Comparison of ENCODE assay signal across 18 cellular contexts in the genomic region with DNA sequence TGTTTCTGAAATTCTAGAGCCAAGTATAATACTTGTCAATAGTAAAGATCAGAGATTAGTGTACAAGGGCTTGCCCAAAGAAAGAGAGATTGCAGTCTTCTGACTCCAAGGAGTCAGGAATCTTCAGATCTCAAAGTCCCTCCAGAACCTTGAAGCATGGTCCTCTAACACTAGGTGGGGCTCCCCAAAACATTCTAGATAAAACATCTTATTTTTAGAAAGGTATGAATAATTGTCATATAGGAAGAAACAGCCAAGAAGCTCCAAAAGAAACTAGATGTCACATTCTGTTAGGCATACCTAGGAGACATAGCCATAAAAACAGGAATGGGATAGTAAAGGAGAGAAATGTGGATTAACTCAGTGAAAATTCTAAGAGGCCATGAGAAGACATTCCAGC. TPM values are rescaled to one million over a fixed set of nuclear protein-coding genes. Genes with fewer than 3 reads are reported as not detected.
A peak's percentile ranks its signal among the peaks of the same experiment; 100 is the strongest.
DNase-seq lines count a peak whose midpoint lies in the region; ATAC-seq and TF ChIP-seq lines count a peak whose summit lies in the region.
"Had no signal": no experiment of that assay in that cellular context is flagged by ENCODE, and none has a peak within 500 bp of the region (broad histone marks: within the 10 kb centered on the region; RNA-seq: fewer than 3 reads in every experiment).

No MANE protein-coding gene starts in this region.

- no peaks in the 10 kb centered on the region for H3K79me2 ChIP-seq in GM23248 (ENCODE audit: insufficient read depth)

- no peak overlapping the region for H3K4me2 ChIP-seq in GM23248 (ENCODE audit: unreplicated experiment)

- H4K20me1 ChIP-seq in GM23248 (ENCODE audit: insufficient read depth): no peaks in the 10 kb centered on the region

- H3K9ac ChIP-seq in GM23248: no peak overlapping the region

- H3K4me3 ChIP-seq in BJ (ENCODE audit: low read depth, low read length) (no peak overlapping the region), GM23248 (no peak overlapping the region), fibroblast of the aortic adventitia (ENCODE audit: low read depth, low read length) (no peak overlapping the region)
- H3K4me3 ChIP-seq: psoas muscle had no signal

- DNase-seq in BJ (ENCODE audit: low read depth): no peak
- peak; percentile 51 for DNase-seq in GM23248
- peak; percentile 15 for DNase-seq in RKO (ENCODE audit: low spot score)
- peak; percentile 36 for DNase-seq in fibroblast of the aortic adventitia (ENCODE audit: low read depth)
- DNase-seq in NK-92 (lab: John Stamatoyannopoulos, UW; ENCODE audit: unreplicated experiment): no peak
- no peak for DNase-seq in Ammon's horn (ENCODE audit: low spot score)
- no peak for DNase-seq in NCI-H1436 treated with DMSO at 0.1 percent for 48 hours (lab: John Stamatoyannopoulos, UW)
- DNase-seq: activated CD4-positive, alpha-beta memory T cell treated with anti-CD3 and anti-CD28 coated beads for 36 hours; activated T-cell treated with anti-CD3 and anti-CD28 coated beads, Interleukin-2, amount 50 U/mL, for 24 hours; NCI-H82; psoas muscle; RPMI8226; T-helper 1 cell had no signal

- H3K4me1 ChIP-seq in GM23248 (ENCODE audit: insufficient read depth): no peaks in the 10 kb centered on the region
- H3K4me1 ChIP-seq: psoas muscle had no signal

- no peak for ATAC-seq in GM19452 (IDR thresholded peaks at IDR 0.05; ENCODE audit: unreplicated experiment)
- ATAC-seq: activated naive CD4-positive, alpha-beta T cell treated with anti-CD3 and anti-CD28 coated beads, Interleukin-2, amount 50 U/mL, for 72 hours; psoas muscle had no signal

- TF ChIP-seq CTCF in BJ (IDR thresholded peaks at IDR 0.05; ENCODE audit: insufficient read depth, low read depth, low read length) (peak; percentile 27; the same call in 1 of the 2 replicates), fibroblast of the aortic adventitia (IDR thresholded peaks at IDR 0.05; ENCODE audit: insufficient read depth, low read length) (peak; percentile 39)

- POLR2A ChIA-PET in BJ (lab: Charles Lee): no interaction called here

- H3K36me3 ChIP-seq in BJ (ENCODE audit: control insufficient read depth, insufficient read depth, low read length) (no peaks in the 10 kb centered on the region), GM23248 (ENCODE audit: low read depth) (no peaks in the 10 kb centered on the region)

- no peaks in the 10 kb centered on the region for H3F3A ChIP-seq in GM23248 (ENCODE audit: insufficient read depth)

- in situ Hi-C loops in GM23248 (cut with MboI): loop anchor here (25.0 kb wide), 1 partner anchor 587 kb away; no protein-coding TSS in a partner anchor

- CTCF ChIA-PET in BJ (lab: Yijun Ruan, JAX): interaction anchor here (1.1 to 1.8 kb wide), 3 partner anchors 12 to 163 kb away, joined by 3 to 5 read pairs (median 3); no protein-coding TSS in a partner anchor

- no peak overlapping the region for H3K27ac ChIP-seq in GM23248
- H3K27ac ChIP-seq: psoas muscle had no signal

- no peak overlapping the region for H2AFZ ChIP-seq in GM23248

- H3K27me3 ChIP-seq in BJ (ENCODE audit: control insufficient read depth, insufficient read depth, low read length) (no peaks in the 10 kb centered on the region), GM23248 (replicated peaks; ENCODE audit: insufficient read depth) (no peaks in the 10 kb centered on the region)

- no peaks in the 10 kb centered on the region for H3K9me3 ChIP-seq in GM23248 (ENCODE audit: low read depth)
- H3K9me3 ChIP-seq: psoas muscle had no signal

- no peaks in the 10 kb centered on the region for H3K9me2 ChIP-seq in GM23248 (ENCODE audit: insufficient read depth)

RNA-seq across cellular contexts. Expression of a gene that starts 10.7 kb away (rescaled TPM):
- polyA plus RNA-seq in BJ (2011; rRNA removed) (not detected in 2 replicates), GM23248 (2016; fragmentation: Nextera tagmentation; extraction: Ambion mirVana) (0.09 and 0.18 TPM in 2 replicates)
- polyA minus RNA-seq in BJ (2011; rRNA and poly(A)+ RNA removed): not detected in 2 replicates
- 0.25 and 0.32 TPM in 2 replicates for total RNA-seq in GM23248 (2014; rRNA removed; shearing (Covaris generic))
- total RNA-seq in fibroblast of the aortic adventitia (ENCODE audit: low replicate concordance): not detected in 2 replicates
- total RNA-seq: activated CD4-positive, alpha-beta memory T cell treated with anti-CD3 and anti-CD28 coated beads for 36 hours; activated naive CD4-positive, alpha-beta T cell treated with anti-CD3 and anti-CD28 coated beads, Interleukin-2, amount 50 U/mL, for 72 hours; temporal lobe had no signal
- polyA plus RNA-seq: keratinocyte, neural cell had no signal

RNA-seq across cellular contexts. Expression of a gene that starts 36.7 kb away (rescaled TPM):
- polyA plus RNA-seq in BJ (2011; rRNA removed): 223 and 393 TPM in 2 replicates
- 228 and 302 TPM in 2 replicates for polyA minus RNA-seq in BJ (2011; rRNA and poly(A)+ RNA removed)
- 383 and 523 TPM in 2 replicates for total RNA-seq in GM23248 (2014; rRNA removed; shearing (Covaris generic))
- 33.9 and 39.4 TPM in 2 replicates for polyA plus RNA-seq in GM23248 (2016; fragmentation: Nextera tagmentation; extraction: Ambion mirVana)
- 308 and 429 TPM in 2 replicates for total RNA-seq in fibroblast of the aortic adventitia (ENCODE audit: low replicate concordance)

Comparison
In these comparisons a context has a peak if more than half of its experiments do, and no peak if none do; other contexts are left out.
1. DNase-seq: peak in GM23248 (single experiment), RKO (single experiment) and fibroblast of the aortic adventitia (single experiment); none in BJ (single experiment), NK-92 (single experiment), Ammon's horn (single experiment) and NCI-H1436 treated with DMSO at 0.1 percent for 48 hours (single experiment).